ENCODE assay signal across 17 cellular contexts in genomic region chr18:44521673-44522032, GRCh38.
DNase-seq lines count a peak whose midpoint lies in the region; ATAC-seq and TF ChIP-seq lines count a peak whose summit lies in the region.
"Had no signal": no experiment of that assay in that cellular context is flagged by ENCODE, and none has a peak within 500 bp of the region (broad histone marks: within the 10 kb centered on the region; RNA-seq: fewer than 3 reads in every experiment).

No MANE protein-coding gene starts in this region.

- H3K9me3 ChIP-seq in RWPE2 (ENCODE audit: severe bottlenecking), result no peaks in the 10 kb centered on the region
- H3K9me3 ChIP-seq: Caco-2 had no signal

- ATAC-seq in RWPE2 (ENCODE audit: low read depth), result peak; percentile 52
- ATAC-seq in HG03095 (IDR thresholded peaks at IDR 0.05; ENCODE audit: unreplicated experiment), result no peak
- no peak for ATAC-seq in HG03175 (IDR thresholded peaks at IDR 0.05; ENCODE audit: unreplicated experiment)
- ATAC-seq: HCT116 had no signal

- peaks cover 30% of the 10 kb centered on the region for H3K4me1 ChIP-seq in RWPE2 (ENCODE audit: insufficient read depth, poor library complexity, severe bottlenecking)
- H3K4me1 ChIP-seq: Caco-2 had no signal

- peak overlapping the region; percentile 85 for H3K27ac ChIP-seq in RWPE2 (ENCODE audit: poor library complexity, severe bottlenecking)

- TF ChIP-seq CTCF in RWPE2 (IDR thresholded peaks at IDR 0.05; ENCODE audit: poor library complexity, severe bottlenecking) (no peak), epithelial cell of esophagus (IDR thresholded peaks at IDR 0.05; ENCODE audit: insufficient read depth, low read depth, low read length, missing control alignments) (no peak)

- H3K27me3 ChIP-seq in RWPE2 (ENCODE audit: insufficient read depth, poor library complexity, severe bottlenecking), result no peaks in the 10 kb centered on the region

- peak; percentile 12 for DNase-seq in AG20443 (ENCODE audit: low spot score)
- no peak for DNase-seq in RWPE2 (ENCODE audit: low spot score)
- peak; percentile 74 for DNase-seq in epithelial cell of esophagus (ENCODE audit: low read depth)
- DNase-seq in kidney tubule cell (ENCODE audit: low spot score), result peak; percentile 46
- no peak for DNase-seq in NCI-H187 treated with DMSO at 0.1 percent for 48 hours (lab: John Stamatoyannopoulos, UW)
- DNase-seq in activated gamma-delta T cell (lab: John Stamatoyannopoulos, UW), result no peak
- DNase-seq: Caco-2, KG1, NCI-H1436, NCI-H2029 treated with DMSO at 0.1 percent for 48 hours, NCI-H446 treated with DMSO at 0.1 percent for 48 hours, NCI-H748 treated with DMSO at 0.1 percent for 48 hours, OCI-M1, RPMI8226 had no signal

- H3K36me3 ChIP-seq in RWPE2 (ENCODE audit: low read depth), result no peaks in the 10 kb centered on the region

- H3K4me3 ChIP-seq in RWPE2 (ENCODE audit: severe bottlenecking) (no peak overlapping the region), epithelial cell of esophagus (ENCODE audit: low read length) (no peak overlapping the region)

Comparison
In these comparisons a context has a peak if more than half of its experiments do, and no peak if none do; other contexts are left out.
1. DNase-seq: peak in AG20443 (single experiment), epithelial cell of esophagus (single experiment) and kidney tubule cell (single experiment); none in RWPE2 (single experiment), NCI-H187 treated with DMSO at 0.1 percent for 48 hours (single experiment) and activated gamma-delta T cell (single experiment).